In genomic region chr2:112708968-112709367, GRCh38 we compare ENCODE assay signal across 23 cellular contexts. TPM values are rescaled to one million over a fixed set of nuclear protein-coding genes. Genes with fewer than 3 reads are reported as not detected.
DNase-seq lines count a peak whose midpoint lies in the region; ATAC-seq, FAIRE-seq and TF ChIP-seq lines count a peak whose summit lies in the region.
"Had no signal": no experiment of that assay in that cellular context is flagged by ENCODE, and none has a peak within 500 bp of the region (broad histone marks: within the 10 kb centered on the region; RNA-seq: fewer than 3 reads in every experiment).

No MANE protein-coding gene starts in this region.

- TF ChIP-seq CTCF in CD14-positive monocyte (IDR thresholded peaks at IDR 0.05), result no peak
- no peak for TF ChIP-seq CTCF in lower lobe of right lung (IDR thresholded peaks at IDR 0.05)
- TF ChIP-seq CTCF in spleen (IDR thresholded peaks at IDR 0.05 in 8 of 11, conservative IDR thresholded peaks at IDR 0.05 in 3 of 11), result no peak
- no peak for TF ChIP-seq CTCF in MCF 10A (IDR thresholded peaks at IDR 0.05; ENCODE audit: unreplicated experiment)

- WGBS in spleen, 5 donors, result 48 to 59% (median 58%) methylated on average over 10 of the region's 10 CpGs
- WGBS in small intestine, 3 donors, result 59 to 65% (median 60%) methylated on average over 10 of the region's 10 CpGs

- peak overlapping the region; percentile 95 to 99 (median 98) for H3K27ac Mint-ChIP-seq in CD14-positive monocyte
- H3K27ac Mint-ChIP-seq in T-helper 17 cell, result no peak overlapping the region
- H3K27ac Mint-ChIP-seq in MCF 10A (ENCODE audit: low read depth, unreplicated experiment), result no peak overlapping the region
- H3K27ac Mint-ChIP-seq: activated CD4-positive, alpha-beta T cell treated with anti-CD3 and anti-CD28 coated beads for 36 hours had no signal

- no peak overlapping the region for H3K4me3 Mint-ChIP-seq in CD14-positive monocyte
- peak overlapping the region; percentile 50 for H3K4me3 Mint-ChIP-seq in T-helper 17 cell
- H3K4me3 Mint-ChIP-seq in MCF 10A (ENCODE audit: unreplicated experiment), result no peak overlapping the region
- H3K4me3 Mint-ChIP-seq: activated CD4-positive, alpha-beta T cell treated with anti-CD3 and anti-CD28 coated beads for 36 hours had no signal

- DNase-seq in CD14-positive monocyte (ENCODE audit: low spot score) (peak; percentile 22), T-helper 17 cell (no peak), lower lobe of right lung (no peak), spleen (no peak), SHP77 treated with DMSO at 0.1 percent for 48 hours (lab: John Stamatoyannopoulos, UW) (no peak), MCF 10A (ENCODE audit: unreplicated experiment) (no peak), small intestine (no peak), NCI-H526 treated with DMSO at 0.1 percent for 48 hours (lab: John Stamatoyannopoulos, UW) (no peak)
- DNase-seq: activated CD4-positive, alpha-beta T cell treated with anti-CD3 and anti-CD28 coated beads for 36 hours; activated naive CD4-positive, alpha-beta T cell; amniotic stem cell; dermis blood vessel endothelial cell; DMS79; HCEC 1CT; heart right ventricle; left lung; mucosa of descending colon; NCI-H526 had no signal

- BruUV-seq in MCF 10A (replicated peaks; lab: Mats Ljungman, UMichigan), result no TSS peak

- H3K36me3 Mint-ChIP-seq in CD14-positive monocyte (peaks cover 0 to 2% of the 10 kb centered on the region in 2 donors), T-helper 17 cell (ENCODE audit: low read depth) (peaks cover 4% of the 10 kb centered on the region), MCF 10A (ENCODE audit: insufficient read depth, unreplicated experiment) (no peaks in the 10 kb centered on the region)

- H3K27me3 ChIP-seq in lower lobe of right lung (ENCODE audit: low read depth) (no peaks in the 10 kb centered on the region), spleen (replicated peaks in 1 of 7) (no peaks in the 10 kb centered on the region), small intestine (ENCODE audit: control insufficient read depth in 2 of 2, insufficient read depth in 2 of 2, low read length in 2 of 2) (peaks cover 0 to 2% of the 10 kb centered on the region in 2 donors)
- H3K27me3 ChIP-seq: left lung had no signal

- intact Hi-C loops in CD14-positive monocyte (cut with micrococcal nuclease) (no loop called here), lower lobe of right lung (cut with DNase I) (no loop called here), spleen (cut with DNase I; ENCODE audit: low total_unique reads) (no loop called here), MCF 10A (cut with micrococcal nuclease) (no loop called here)

- H3K27me3 Mint-ChIP-seq in CD14-positive monocyte (ENCODE audit: low read depth in 3 of 3), result peaks cover 0 to 8% (median 3%) of the 10 kb centered on the region in 3 donors
- peaks cover 21% of the 10 kb centered on the region for H3K27me3 Mint-ChIP-seq in T-helper 17 cell
- H3K27me3 Mint-ChIP-seq in MCF 10A (ENCODE audit: insufficient read depth, unreplicated experiment), result no peaks in the 10 kb centered on the region

- H3K4me3 ChIP-seq in lower lobe of right lung, result no peak overlapping the region
- peak overlapping the region in 1 of 8 donors; percentile 3 for H3K4me3 ChIP-seq in spleen
- no peak overlapping the region for H3K4me3 ChIP-seq in small intestine (ENCODE audit: low read depth in 1 of 2, low read length in 2 of 2)
- H3K4me3 ChIP-seq: heart right ventricle, left lung, mucosa of descending colon had no signal

- POLR2A ChIA-PET in MCF 10A (lab: Yijun Ruan, JAX), result interaction anchor here (0.7 kb wide), 1 partner anchor 8 kb away, joined by 4 read pairs; no protein-coding TSS in a partner anchor

- no peak for TF ChIP-seq POLR2A in spleen (IDR thresholded peaks at IDR 0.05)

- H3K27ac ChIP-seq in lower lobe of right lung, result peak overlapping the region; percentile 51
- peak overlapping the region in 7 of 8 donors; percentile 49 to 89 (median 68) for H3K27ac ChIP-seq in spleen
- peak overlapping the region in 1 of 2 donors; percentile 4 for H3K27ac ChIP-seq in small intestine (ENCODE audit: low read depth in 1 of 2, low read length in 1 of 2)

- H3K9me3 Mint-ChIP-seq in CD14-positive monocyte (no peaks in the 10 kb centered on the region), MCF 10A (ENCODE audit: unreplicated experiment) (no peaks in the 10 kb centered on the region)

- CTCF ChIA-PET in MCF 10A (lab: Yijun Ruan, JAX), result interaction anchor here (0.7 to 2.7 kb wide), 2 partner anchors 18 to 52 kb away, joined by 3 to 8 read pairs; no protein-coding TSS in a partner anchor

- FAIRE-seq in small intestine (lab: Jason Lieb, UNC), result no peak
- FAIRE-seq: TTC549 had no signal

- H3K4me1 Mint-ChIP-seq in CD14-positive monocyte (peaks cover 78% of the 10 kb centered on the region), T-helper 17 cell (peaks cover 26% of the 10 kb centered on the region), MCF 10A (ENCODE audit: insufficient read depth, unreplicated experiment) (peaks cover 7% of the 10 kb centered on the region)

- H3K9me3 ChIP-seq in T-helper 17 cell (ENCODE audit: control insufficient read depth, low read length, poor library complexity, severe bottlenecking), result no peaks in the 10 kb centered on the region
- no peaks in the 10 kb centered on the region for H3K9me3 ChIP-seq in lower lobe of right lung
- no peaks in the 10 kb centered on the region for H3K9me3 ChIP-seq in spleen
- no peaks in the 10 kb centered on the region for H3K9me3 ChIP-seq in small intestine (ENCODE audit: control insufficient read depth, low read depth)
- H3K9me3 ChIP-seq: heart right ventricle, left lung, mucosa of descending colon had no signal

- H3K4me1 ChIP-seq in lower lobe of right lung, result peaks cover 11% of the 10 kb centered on the region
- peaks cover 7 to 74% (median 58%) of the 10 kb centered on the region in 6 donors for H3K4me1 ChIP-seq in spleen
- peaks cover 0 to 3% of the 10 kb centered on the region in 2 donors for H3K4me1 ChIP-seq in small intestine (ENCODE audit: control insufficient read depth in 2 of 2, insufficient read depth in 1 of 2, low read depth in 1 of 2, low read length in 1 of 2)

- no peak for ATAC-seq in T-helper 17 cell
- no peak for ATAC-seq in lower lobe of right lung
- ATAC-seq: activated CD4-positive, alpha-beta T cell treated with anti-CD3 and anti-CD28 coated beads for 36 hours had no signal

- H3K36me3 ChIP-seq in lower lobe of right lung (no peaks in the 10 kb centered on the region), spleen (no peaks in the 10 kb centered on the region), small intestine (ENCODE audit: control insufficient read depth in 2 of 2, insufficient read depth in 2 of 2, low read length in 2 of 2) (no peaks in the 10 kb centered on the region)
- H3K36me3 ChIP-seq: heart right ventricle, left lung had no signal

RNA-seq across cellular contexts. Expression of gene NT5DC4, which starts 11.9 kb away (rescaled TPM):
- polyA plus RNA-seq in CD14-positive monocyte (not detected), spleen (under 1 TPM; 0.47 to 0.83 (median 0.72) TPM), small intestine (under 1 TPM in 1 of 3 donors, not detected in 2; 0.04 TPM)
- total RNA-seq in T-helper 17 cell (not detected), lower lobe of right lung (0.53 TPM), spleen (1 to 10 TPM in 6 of 7 donors, under 1 TPM in 1; 0.28 to 3.8 (median 2.2) TPM), MCF 10A (2022) (not detected in 2 replicates)
- total RNA-seq: activated CD4-positive, alpha-beta T cell treated with anti-CD3 and anti-CD28 coated beads for 36 hours; dermis blood vessel endothelial cell; fibroblast of villous mesenchyme; LHCN-M2; mucosa of descending colon; renal cortical epithelial cell; temporal lobe had no signal
- polyA plus RNA-seq: heart right ventricle had no signal

RNA-seq across cellular contexts. Expression of gene CKAP2L, which starts 55.4 kb away (rescaled TPM):
- under 1 TPM; 0.04 to 0.24 TPM for polyA plus RNA-seq in CD14-positive monocyte
- total RNA-seq in T-helper 17 cell, result under 1 TPM; 0.37 to 0.97 TPM
- total RNA-seq in lower lobe of right lung, result 1.3 TPM
- 1 to 10 TPM in 6 of 7 donors, under 1 TPM in 1; 0.55 to 3.5 (median 2.1) TPM for total RNA-seq in spleen
- polyA plus RNA-seq in spleen, result 1 to 10 TPM in 1 of 3 donors, under 1 TPM in 2; 0.20 to 1.3 (median 0.83) TPM
- 14.7 and 21.6 TPM in 2 replicates for total RNA-seq in MCF 10A (2022)
- polyA plus RNA-seq in small intestine, result 1 to 10 TPM in 1 of 3 donors, not detected in 2; 3.6 TPM

Comparison
In these comparisons a context has a peak if more than half of its experiments do, and no peak if none do; other contexts are left out.
1. H3K27ac Mint-ChIP-seq: peak in CD14-positive monocyte (7 of 7); none in T-helper 17 cell (single experiment) and MCF 10A (single experiment).